ENCODE assay signal across 24 cellular contexts in genomic region chr16:68833251-68833650, GRCh38.
"Had no signal": no experiment of that assay in that cellular context is flagged by ENCODE, and none has a peak within 500 bp of the region (broad histone marks: within the 10 kb centered on the region; RNA-seq: fewer than 3 reads in every experiment).

No MANE protein-coding gene starts in this region.

- H3K9me3 ChIP-seq: esophagus muscularis mucosa, gastrocnemius medialis had no signal

- ATAC-seq: effector memory CD8-positive, alpha-beta T cell; foreskin keratinocyte; gastrocnemius medialis; WTC11 had no signal

- H3K27ac ChIP-seq: brain microvascular endothelial cell, esophagus muscularis mucosa, foreskin keratinocyte, gastrocnemius medialis, VCaP had no signal

- H3K4me1 ChIP-seq: esophagus muscularis mucosa, foreskin keratinocyte, gastrocnemius medialis had no signal

- H3K36me3 ChIP-seq: brain microvascular endothelial cell, esophagus muscularis mucosa, gastrocnemius medialis had no signal

- H3K27me3 ChIP-seq: brain microvascular endothelial cell, esophagus muscularis mucosa, foreskin keratinocyte, gastrocnemius medialis had no signal

- DNase-seq: activated CD4-positive, alpha-beta memory T cell treated with anti-CD3 and anti-CD28 coated beads, Interleukin-2, amount 10 ng/mL, durations not matched to agents 7 days and 5 days; activated CD4-positive, alpha-beta T cell treated with anti-CD3 and anti-CD28 coated beads for 1 hour; activated CD4-positive, alpha-beta T cell treated with anti-CD3 and anti-CD28 coated beads for 4 hours; activated CD4-positive, alpha-beta T cell treated with anti-CD3 and anti-CD28 coated beads, Interleukin-2, amount 10 ng/mL, durations not matched to agents 7 days and 5 days; activated CD4-positive, alpha-beta T cell treated with anti-CD3 and anti-CD28 coated beads, Interleukin-2, amount 50 U/mL, for 4 hours; activated effector memory CD4-positive, alpha-beta T cell treated with anti-CD3 and anti-CD28 coated beads, Interleukin-2, amount 50 U/mL, for 16 hours; activated naive CD4-positive, alpha-beta T cell treated with anti-CD3 and anti-CD28 coated beads for 36 hours; activated T-cell treated with anti-CD3 and anti-CD28 coated beads, Interleukin-2, amount 50 U/mL, for 1 hour; activated T-cell treated with anti-CD3 and anti-CD28 coated beads, Interleukin-2, amount 50 U/mL, for 48 hours; amniotic stem cell; anterior cingulate cortex; brain microvascular endothelial cell; caudate nucleus; cortex of kidney; dermis blood vessel endothelial cell; effector CD4-positive, alpha-beta T cell; effector memory CD8-positive, alpha-beta T cell; erythroblast; foreskin keratinocyte; gastrocnemius medialis; T-helper 2 cell had no signal

- H3K4me3 ChIP-seq: esophagus muscularis mucosa, gastrocnemius medialis had no signal
